Comparison of ENCODE assay signal across 10 cellular contexts in the genomic region with DNA sequence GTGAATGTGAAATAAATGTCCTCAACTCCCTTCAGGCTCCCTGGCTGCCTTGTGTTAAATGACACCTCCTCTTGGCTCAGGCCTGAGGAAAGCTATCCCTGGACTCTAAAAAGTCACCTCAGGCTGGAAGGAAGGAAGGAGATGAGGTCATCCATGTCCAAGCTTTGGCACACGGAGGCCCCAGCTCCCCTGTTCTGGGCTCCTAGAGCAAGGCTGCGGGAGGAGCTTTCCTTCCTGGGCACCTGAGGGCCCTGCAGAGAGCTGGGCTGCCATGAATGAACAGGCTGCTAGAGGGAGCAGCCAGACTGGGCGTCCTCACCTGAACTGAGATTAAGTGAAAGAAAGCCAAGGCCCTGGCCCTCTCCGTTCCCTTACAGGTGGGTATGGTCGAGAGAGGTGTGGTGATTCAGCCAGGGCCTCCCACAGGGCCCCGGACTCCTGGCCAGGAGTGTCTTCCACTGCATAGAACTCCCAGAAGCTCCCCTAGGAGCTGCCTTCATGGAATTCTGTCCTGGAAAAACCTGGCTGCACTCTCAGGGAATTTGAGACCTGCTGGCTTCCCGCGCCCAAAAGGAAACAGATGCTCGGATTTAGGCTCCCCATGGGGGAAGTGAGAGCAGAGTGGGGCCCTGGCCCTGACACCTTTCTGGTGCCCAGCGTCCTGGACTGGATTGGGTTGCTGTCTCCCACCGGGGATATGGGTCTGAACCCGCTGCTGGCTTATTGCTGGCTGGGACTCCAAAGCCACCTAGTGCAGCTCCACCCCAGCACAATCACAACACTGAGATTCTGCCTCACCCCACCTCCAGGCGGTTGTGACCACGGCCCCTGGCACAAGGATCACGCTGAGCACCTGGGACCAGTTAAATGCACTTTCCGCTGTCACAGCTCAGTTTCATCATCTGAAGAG. TPM values are rescaled to one million over a fixed set of nuclear protein-coding genes. Genes with fewer than 3 reads are reported as not detected.
DNase-seq lines count a peak whose midpoint lies in the region; ATAC-seq and TF ChIP-seq lines count a peak whose summit lies in the region.
"Had no signal": no experiment of that assay in that cellular context is flagged by ENCODE, and none has a peak within 500 bp of the region (broad histone marks: within the 10 kb centered on the region; RNA-seq: fewer than 3 reads in every experiment).

No MANE protein-coding gene starts in this region.

- peaks cover 6% of the 10 kb centered on the region; the same call in 1 of the 2 replicates for H3K4me1 Mint-ChIP-seq in HFFc6 (ENCODE audit: low read depth)
- H3K4me1 Mint-ChIP-seq: stimulated activated naive CD8-positive, alpha-beta T cell treated with anti-CD3 and anti-CD28 coated beads, Interleukin-15, amount 100 ng/mL, for 72 hours had no signal

- no peak for TF ChIP-seq CTCF in 22Rv1 (IDR thresholded peaks at IDR 0.05)
- no peak for TF ChIP-seq CTCF in HFFc6 (IDR thresholded peaks at IDR 0.05)

- peak; percentile 5 for DNase-seq in HFFc6
- peak; percentile 82 for DNase-seq in cerebellum (ENCODE audit: low spot score)
- peak; percentile 51 for DNase-seq in kidney tubule cell (ENCODE audit: low spot score)
- DNase-seq in activated naive CD4-positive, alpha-beta T cell treated with Interleukin-2 at 50 U/mL for 16 hours, result no peak
- DNase-seq in amygdala (lab: John Stamatoyannopoulos, UW), result no peak
- DNase-seq: NCI-H748 treated with DMSO at 0.1 percent for 48 hours; stimulated activated naive CD8-positive, alpha-beta T cell treated with anti-CD3 and anti-CD28 coated beads, Interleukin-15, amount 100 ng/mL, for 72 hours had no signal

- peaks cover 6% of the 10 kb centered on the region; the same call in 1 of the 2 replicates for H3K36me3 Mint-ChIP-seq in HFFc6 (ENCODE audit: low read depth)

- H3K27me3 Mint-ChIP-seq in HFFc6 (ENCODE audit: insufficient read depth), result no peaks in the 10 kb centered on the region; the same call in 1 of the 2 replicates
- H3K27me3 Mint-ChIP-seq: stimulated activated naive CD8-positive, alpha-beta T cell treated with anti-CD3 and anti-CD28 coated beads, Interleukin-15, amount 100 ng/mL, for 72 hours had no signal

- no peaks in the 10 kb centered on the region for H3K9me3 Mint-ChIP-seq in HFFc6
- H3K9me3 Mint-ChIP-seq: stimulated activated naive CD8-positive, alpha-beta T cell treated with anti-CD3 and anti-CD28 coated beads, Interleukin-15, amount 100 ng/mL, for 72 hours had no signal

- ATAC-seq in GM21529 (IDR thresholded peaks at IDR 0.05; ENCODE audit: unreplicated experiment), result no peak
- ATAC-seq in HG03108 (IDR thresholded peaks at IDR 0.05; ENCODE audit: unreplicated experiment), result no peak
- ATAC-seq: stimulated activated naive CD8-positive, alpha-beta T cell treated with anti-CD3 and anti-CD28 coated beads, Interleukin-15, amount 100 ng/mL, for 72 hours had no signal

- no peak overlapping the region for H3K27ac Mint-ChIP-seq in HFFc6

- peak overlapping the region; percentile 33 for H3K27ac ChIP-seq in 22Rv1

- no peak overlapping the region for H3K4me3 Mint-ChIP-seq in HFFc6
- H3K4me3 Mint-ChIP-seq: stimulated activated naive CD8-positive, alpha-beta T cell treated with anti-CD3 and anti-CD28 coated beads, Interleukin-15, amount 100 ng/mL, for 72 hours had no signal

RNA-seq across cellular contexts. Expression of a gene that starts 22.2 kb away (rescaled TPM):
- not detected for total RNA-seq in HFFc6 (2021; fragmentation: NEBNext Ultra II Directional; extraction: Animal tissue kit (Norgen Biotek cat#: 25700))
- 0.18 TPM for total RNA-seq in cerebellum

RNA-seq across cellular contexts. Expression of a gene that starts 48.1 kb away (rescaled TPM):
- not detected for total RNA-seq in HFFc6 (2021; fragmentation: NEBNext Ultra II Directional; extraction: Animal tissue kit (Norgen Biotek cat#: 25700))
- 1.2 TPM for total RNA-seq in cerebellum

Comparison
In these comparisons a context has a peak if more than half of its experiments do, and no peak if none do; other contexts are left out.
1. DNase-seq: peak in HFFc6 (single experiment), cerebellum (single experiment) and kidney tubule cell (single experiment); none in activated naive CD4-positive, alpha-beta T cell treated with Interleukin-2 at 50 U/mL for 16 hours (single experiment) and amygdala (0 of 56).